11 cellular contexts compared by ENCODE assay signal in genomic region chr9:82021198-82021597, GRCh38. TPM values are rescaled to one million over a fixed set of nuclear protein-coding genes. Genes with fewer than 3 reads are reported as not detected.
DNase-seq lines count a peak whose midpoint lies in the region; ATAC-seq and TF ChIP-seq lines count a peak whose summit lies in the region.
"Had no signal": no experiment of that assay in that cellular context is flagged by ENCODE, and none has a peak within 500 bp of the region (broad histone marks: within the 10 kb centered on the region; RNA-seq: fewer than 3 reads in every experiment).

No MANE protein-coding gene starts in this region.

- no peak for TF ChIP-seq CTCF in GM23338 (conservative IDR thresholded peaks at IDR 0.05; ENCODE audit: low read depth in 2 of 2)
- TF ChIP-seq CTCF in SK-N-SH (IDR thresholded peaks at IDR 0.05), result no peak
- TF ChIP-seq CTCF in fibroblast of the aortic adventitia (IDR thresholded peaks at IDR 0.05; ENCODE audit: insufficient read depth, low read length), result peak; percentile 10
- no peak for TF ChIP-seq CTCF in retinal pigment epithelial cell (conservative IDR thresholded peaks at IDR 0.05; ENCODE audit: low read depth, low read length)
- no peak for TF ChIP-seq CTCF in endodermal cell (conservative IDR thresholded peaks at IDR 0.05)
- no peak for TF ChIP-seq CTCF in coronary artery (IDR thresholded peaks at IDR 0.05)

- H3K9ac ChIP-seq in SK-N-SH (peak overlapping the region; percentile 15; the same call in 1 of the 2 replicates), endodermal cell (ENCODE audit: extremely low read depth, low read length, poor library complexity, severe bottlenecking) (no peak overlapping the region)

- H3K27me3 ChIP-seq in GM23338 (ENCODE audit: insufficient read depth) (no peaks in the 10 kb centered on the region), SK-N-SH (ENCODE audit: insufficient read depth) (no peaks in the 10 kb centered on the region), endodermal cell (ENCODE audit: control insufficient read depth, insufficient read depth, low read length, poor library complexity, severe bottlenecking) (no peaks in the 10 kb centered on the region)

- H3K4me1 ChIP-seq in GM23338 (ENCODE audit: insufficient read depth) (no peaks in the 10 kb centered on the region), SK-N-SH (ENCODE audit: control insufficient read depth in 1 of 2, insufficient read depth in 2 of 2, low read depth in 1 of 2, low read length in 1 of 2) (peaks cover 11 to 12% of the 10 kb centered on the region in 2 experiments; a peak in 3 of 4 replicates), endodermal cell (ENCODE audit: control insufficient read depth, insufficient read depth, low read length) (no peaks in the 10 kb centered on the region)

- no peaks in the 10 kb centered on the region for H3K36me3 ChIP-seq in GM23338 (ENCODE audit: insufficient read depth)
- no peaks in the 10 kb centered on the region for H3K36me3 ChIP-seq in SK-N-SH (replicated peaks in 1 of 2; ENCODE audit: control insufficient read depth in 1 of 2, insufficient read depth in 2 of 2, low read length in 1 of 2)
- H3K36me3 ChIP-seq in endodermal cell (ENCODE audit: control insufficient read depth, insufficient read depth, low read length), result no peaks in the 10 kb centered on the region

- H3K27ac Mint-ChIP-seq in GM23338 (peak overlapping the region; percentile 16; the same call in 1 of the 2 replicates), endodermal cell (no peak overlapping the region)
- no peak overlapping the region for H3K27ac Mint-ChIP-seq in activated T-helper 1 cell treated with anti-CD3 and anti-CD28 coated beads, Interleukin-12 subunit alpha, Interleukin-12 subunit beta, Interleukin-2, Interleukin-4 antibody, amounts not matched to agents 30 ng/mL and 10 ng/mL and 1 ng/mL, durations not matched to agents 14 hours and 24 hours and 36 hours
- H3K27ac Mint-ChIP-seq: activated CD8-positive, alpha-beta memory T cell treated with anti-CD3 and anti-CD28 coated beads, Interleukin-2, amount 10 ng/mL, durations not matched to agents 7 days and 5 days; effector memory CD8-positive, alpha-beta T cell; memory B cell had no signal

- no peak for ATAC-seq in GM23338
- ATAC-seq: activated CD8-positive, alpha-beta memory T cell treated with anti-CD3 and anti-CD28 coated beads, Interleukin-2, amount 10 ng/mL, durations not matched to agents 7 days and 5 days; effector memory CD8-positive, alpha-beta T cell had no signal

- H3K9me2 ChIP-seq in GM23338 (ENCODE audit: insufficient read depth), result peaks cover 5% of the 10 kb centered on the region
- no peaks in the 10 kb centered on the region for H3K9me2 ChIP-seq in SK-N-SH

- intact Hi-C loops in activated T-helper 1 cell treated with anti-CD3 and anti-CD28 coated beads, Interleukin-12 subunit alpha, Interleukin-12 subunit beta, Interleukin-2, Interleukin-4 antibody, amounts not matched to agents 30 ng/mL and 10 ng/mL and 1 ng/mL, durations not matched to agents 14 hours and 24 hours and 36 hours (cut with micrococcal nuclease), result no loop called here

- POLR2A ChIA-PET in SK-N-SH (lab: Yijun Ruan, JAX), result no interaction called here

- H3F3A ChIP-seq in GM23338 (replicated peaks; ENCODE audit: low read depth) (no peaks in the 10 kb centered on the region), SK-N-SH (replicated peaks; ENCODE audit: insufficient read depth) (peaks cover 7% of the 10 kb centered on the region)

- H3K4me3 Mint-ChIP-seq in GM23338 (no peak overlapping the region), endodermal cell (no peak overlapping the region)
- no peak overlapping the region for H3K4me3 Mint-ChIP-seq in activated T-helper 1 cell treated with anti-CD3 and anti-CD28 coated beads, Interleukin-12 subunit alpha, Interleukin-12 subunit beta, Interleukin-2, Interleukin-4 antibody, amounts not matched to agents 30 ng/mL and 10 ng/mL and 1 ng/mL, durations not matched to agents 14 hours and 24 hours and 36 hours
- H3K4me3 Mint-ChIP-seq: activated CD8-positive, alpha-beta memory T cell treated with anti-CD3 and anti-CD28 coated beads, Interleukin-2, amount 10 ng/mL, durations not matched to agents 7 days and 5 days; effector memory CD8-positive, alpha-beta T cell; memory B cell had no signal

- TF ChIP-seq EP300 in SK-N-SH (IDR thresholded peaks at IDR 0.05; ENCODE audit: borderline replicate concordance in 1 of 2, low read depth in 1 of 2, low read length in 1 of 2), result peak in 1 of 2 experiments; percentile 67; a peak in 1 of 4 replicates

- no peak overlapping the region for H3K4me3 ChIP-seq in GM23338
- H3K4me3 ChIP-seq in SK-N-SH (ENCODE audit: low read depth in 2 of 2, low read length in 1 of 2), result no peak overlapping the region
- H3K4me3 ChIP-seq in fibroblast of the aortic adventitia (ENCODE audit: low read depth, low read length), result no peak overlapping the region
- no peak overlapping the region for H3K4me3 ChIP-seq in retinal pigment epithelial cell (ENCODE audit: low read length)
- no peak overlapping the region for H3K4me3 ChIP-seq in endodermal cell (ENCODE audit: low read length)
- H3K4me3 ChIP-seq in coronary artery, result no peak overlapping the region

- no peaks in the 10 kb centered on the region for H3K79me2 ChIP-seq in GM23338 (replicated peaks; ENCODE audit: insufficient read depth)
- no peaks in the 10 kb centered on the region for H3K79me2 ChIP-seq in SK-N-SH (ENCODE audit: insufficient read depth)

- H3K9me3 ChIP-seq in SK-N-SH (no peaks in the 10 kb centered on the region), endodermal cell (ENCODE audit: control insufficient read depth, low read length) (no peaks in the 10 kb centered on the region)

- no peaks in the 10 kb centered on the region; the same call in 2 of the 3 replicates for H3K36me3 Mint-ChIP-seq in GM23338 (ENCODE audit: low read depth)
- no peaks in the 10 kb centered on the region for H3K36me3 Mint-ChIP-seq in endodermal cell (ENCODE audit: low read depth)
- no peaks in the 10 kb centered on the region for H3K36me3 Mint-ChIP-seq in activated T-helper 1 cell treated with anti-CD3 and anti-CD28 coated beads, Interleukin-12 subunit alpha, Interleukin-12 subunit beta, Interleukin-2, Interleukin-4 antibody, amounts not matched to agents 30 ng/mL and 10 ng/mL and 1 ng/mL, durations not matched to agents 14 hours and 24 hours and 36 hours (ENCODE audit: low read depth)
- H3K36me3 Mint-ChIP-seq: activated CD8-positive, alpha-beta memory T cell treated with anti-CD3 and anti-CD28 coated beads, Interleukin-2, amount 10 ng/mL, durations not matched to agents 7 days and 5 days had no signal

- no peaks in the 10 kb centered on the region for H4K20me1 ChIP-seq in GM23338 (replicated peaks; ENCODE audit: insufficient read depth)
- H4K20me1 ChIP-seq in SK-N-SH (ENCODE audit: insufficient read depth), result no peaks in the 10 kb centered on the region

- peak overlapping the region; percentile 67; the same call in 1 of the 2 replicates for H2AFZ ChIP-seq in GM23338
- peak overlapping the region; percentile 59 for H2AFZ ChIP-seq in SK-N-SH (ENCODE audit: low read depth)

- H3K4me1 Mint-ChIP-seq in GM23338, result no peaks in the 10 kb centered on the region
- peaks cover 12% of the 10 kb centered on the region for H3K4me1 Mint-ChIP-seq in endodermal cell
- no peaks in the 10 kb centered on the region for H3K4me1 Mint-ChIP-seq in activated T-helper 1 cell treated with anti-CD3 and anti-CD28 coated beads, Interleukin-12 subunit alpha, Interleukin-12 subunit beta, Interleukin-2, Interleukin-4 antibody, amounts not matched to agents 30 ng/mL and 10 ng/mL and 1 ng/mL, durations not matched to agents 14 hours and 24 hours and 36 hours (ENCODE audit: low read depth)
- H3K4me1 Mint-ChIP-seq: activated CD8-positive, alpha-beta memory T cell treated with anti-CD3 and anti-CD28 coated beads, Interleukin-2, amount 10 ng/mL, durations not matched to agents 7 days and 5 days had no signal

- no peak for TF ChIP-seq RAD21 in SK-N-SH (IDR thresholded peaks at IDR 0.05; ENCODE audit: low read length)

- H3K9me3 Mint-ChIP-seq in GM23338, result peaks cover 5% of the 10 kb centered on the region; the same call in 1 of the 3 replicates
- H3K9me3 Mint-ChIP-seq in endodermal cell, result no peaks in the 10 kb centered on the region
- peaks cover 13% of the 10 kb centered on the region for H3K9me3 Mint-ChIP-seq in activated T-helper 1 cell treated with anti-CD3 and anti-CD28 coated beads, Interleukin-12 subunit alpha, Interleukin-12 subunit beta, Interleukin-2, Interleukin-4 antibody, amounts not matched to agents 30 ng/mL and 10 ng/mL and 1 ng/mL, durations not matched to agents 14 hours and 24 hours and 36 hours

- H3K27me3 Mint-ChIP-seq in GM23338 (ENCODE audit: insufficient read depth, low read depth, poor library complexity), result no peaks in the 10 kb centered on the region
- peaks cover 70% of the 10 kb centered on the region for H3K27me3 Mint-ChIP-seq in endodermal cell (ENCODE audit: insufficient read depth)
- H3K27me3 Mint-ChIP-seq in activated T-helper 1 cell treated with anti-CD3 and anti-CD28 coated beads, Interleukin-12 subunit alpha, Interleukin-12 subunit beta, Interleukin-2, Interleukin-4 antibody, amounts not matched to agents 30 ng/mL and 10 ng/mL and 1 ng/mL, durations not matched to agents 14 hours and 24 hours and 36 hours (ENCODE audit: insufficient read depth), result no peaks in the 10 kb centered on the region
- H3K27me3 Mint-ChIP-seq: activated CD8-positive, alpha-beta memory T cell treated with anti-CD3 and anti-CD28 coated beads, Interleukin-2, amount 10 ng/mL, durations not matched to agents 7 days and 5 days; effector memory CD8-positive, alpha-beta T cell; memory B cell had no signal

- H3K27ac ChIP-seq in GM23338 (ENCODE audit: low read depth) (no peak overlapping the region), SK-N-SH (ENCODE audit: low read depth in 2 of 2, low read length in 1 of 2) (peak overlapping the region; percentile 79 to 89), endodermal cell (ENCODE audit: low read depth, low read length) (no peak overlapping the region), coronary artery (no peak overlapping the region)

- H3K4me2 ChIP-seq in GM23338 (no peak overlapping the region), SK-N-SH (no peak overlapping the region)

- DNase-seq in GM23338 (ENCODE audit: low spot score) (no peak), SK-N-SH (no peak), fibroblast of the aortic adventitia (ENCODE audit: low read depth) (peak; percentile 99), retinal pigment epithelial cell (ENCODE audit: low read depth) (peak; percentile 52), endodermal cell (no peak), GM19238 (ENCODE audit: insufficient read length, low spot score) (no peak), coronary artery (ENCODE audit: low spot score) (no peak)
- no peak for DNase-seq in activated T-helper 1 cell treated with anti-CD3 and anti-CD28 coated beads, Interleukin-12 subunit alpha, Interleukin-12 subunit beta, Interleukin-2, Interleukin-4 antibody, amounts not matched to agents 30 ng/mL and 10 ng/mL and 1 ng/mL, durations not matched to agents 14 hours and 24 hours and 36 hours (ENCODE audit: low spot score)
- DNase-seq: activated CD8-positive, alpha-beta memory T cell treated with anti-CD3 and anti-CD28 coated beads, Interleukin-2, amount 10 ng/mL, durations not matched to agents 7 days and 5 days; effector memory CD8-positive, alpha-beta T cell had no signal

- CTCF ChIA-PET in SK-N-SH (lab: Yijun Ruan, JAX), result no interaction called here

RNA-seq across cellular contexts. Expression of gene SPATA31D1, which starts 32.6 kb away (rescaled TPM):
- not detected in 2 replicates for total RNA-seq in GM23338 (2014; rRNA removed; shearing (Covaris generic))
- polyA plus RNA-seq in GM23338 (2016; fragmentation: Nextera tagmentation; extraction: Ambion mirVana), result not detected in 2 replicates
- not detected in 2 replicates for polyA plus RNA-seq in SK-N-SH (2012; rRNA removed)
- not detected in 2 replicates for polyA plus RNA-seq in SK-N-SH (2012; cell fraction: cytosol; rRNA removed)
- not detected in 2 replicates for polyA plus RNA-seq in SK-N-SH (2012; cell fraction: nucleus; rRNA removed)
- total RNA-seq in fibroblast of the aortic adventitia (ENCODE audit: low replicate concordance), result not detected in 2 replicates
- not detected for total RNA-seq in endodermal cell
- not detected for polyA plus RNA-seq in endodermal cell (2013, experiment 1 of 2)
- polyA plus RNA-seq in endodermal cell (2013, experiment 2 of 2), result not detected
- not detected in 2 replicates for total RNA-seq in activated T-helper 1 cell treated with anti-CD3 and anti-CD28 coated beads, Interleukin-12 subunit alpha, Interleukin-12 subunit beta, Interleukin-2, Interleukin-4 antibody, amounts not matched to agents 30 ng/mL and 10 ng/mL and 1 ng/mL, durations not matched to agents 14 hours and 24 hours and 36 hours
- total RNA-seq: activated CD8-positive, alpha-beta memory T cell treated with anti-CD3 and anti-CD28 coated beads, Interleukin-2, amount 10 ng/mL, durations not matched to agents 7 days and 5 days had no signal

Comparison
In these comparisons a context has a peak if more than half of its experiments do, and no peak if none do; other contexts are left out.
1. DNase-seq: peak in fibroblast of the aortic adventitia (single experiment) and retinal pigment epithelial cell (single experiment); none in GM23338 (single experiment), SK-N-SH (single experiment), endodermal cell (single experiment), GM19238 (single experiment), coronary artery (single experiment) and activated T-helper 1 cell treated with anti-CD3 and anti-CD28 coated beads, Interleukin-12 subunit alpha, Interleukin-12 subunit beta, Interleukin-2, Interleukin-4 antibody, amounts not matched to agents 30 ng/mL and 10 ng/mL and 1 ng/mL, durations not matched to agents 14 hours and 24 hours and 36 hours (single experiment).
2. H3K27ac ChIP-seq: peak in SK-N-SH (2 of 2); none in GM23338 (single experiment), endodermal cell (single experiment) and coronary artery (0 of 2).